Comparison of ENCODE assay signal across 20 cellular contexts in genomic region chr7:124843336-124843735, GRCh38.
DNase-seq lines count a peak whose midpoint lies in the region; ATAC-seq, FAIRE-seq and TF ChIP-seq lines count a peak whose summit lies in the region.
"Had no signal": no experiment of that assay in that cellular context is flagged by ENCODE, and none has a peak within 500 bp of the region (broad histone marks: within the 10 kb centered on the region; RNA-seq: fewer than 3 reads in every experiment).

No MANE protein-coding gene starts in this region.

- POLR2A ChIA-PET in endothelial cell of umbilical vein (lab: Charles Lee): no interaction called here

- H3K4me3 ChIP-seq in endothelial cell of umbilical vein (replicated peaks in 1 of 3; ENCODE audit: insufficient read depth in 1 of 3, low read depth in 1 of 3, low read length in 3 of 3) (no peak overlapping the region), right atrium auricular region (no peak overlapping the region), lower leg skin (ENCODE audit: low read depth, poor library complexity, severe bottlenecking) (no peak overlapping the region)
- H3K4me3 ChIP-seq: GM23248, MG63 had no signal

- dilution Hi-C loops in endothelial cell of umbilical vein (cut with MboI; ENCODE audit: extremely low pct_ligation_motif_present, low sequenced_read_pairs): no loop called here

- H3K79me2 ChIP-seq in endothelial cell of umbilical vein (ENCODE audit: control insufficient read depth, insufficient read depth, low read length): no peaks in the 10 kb centered on the region

- no peak for FAIRE-seq in endothelial cell of umbilical vein (lab: Jason Lieb, UNC)
- FAIRE-seq: D721Med, G401.6 had no signal

- ATAC-seq in HG02610 (IDR thresholded peaks at IDR 0.05; ENCODE audit: unreplicated experiment): no peak

- peak overlapping the region; percentile 21 for H3K4me2 ChIP-seq in endothelial cell of umbilical vein (ENCODE audit: insufficient read depth, low read length)

- H3K36me3 ChIP-seq in endothelial cell of umbilical vein (ENCODE audit: control insufficient read depth in 2 of 2, extremely low read depth in 1 of 2, insufficient read depth in 2 of 2, low read length in 2 of 2): peaks cover 0 to 4% of the 10 kb centered on the region in 2 experiments
- H3K36me3 ChIP-seq in right atrium auricular region: peaks cover 11% of the 10 kb centered on the region
- H3K36me3 ChIP-seq: MG63 had no signal

- TF ChIP-seq POLR2A in endothelial cell of umbilical vein (IDR thresholded peaks at IDR 0.05; ENCODE audit: low read depth, low read length) (no peak), lower leg skin (IDR thresholded peaks at IDR 0.05) (no peak)

- CTCF ChIA-PET in endothelial cell of umbilical vein (lab: Charles Lee): interaction anchor here (0.9 to 5.8 kb wide), 4 partner anchors 10 to 742 kb away, joined by 4 to 41 read pairs (median 6); no protein-coding TSS in a partner anchor

- H3K9me1 ChIP-seq in endothelial cell of umbilical vein (replicated peaks; ENCODE audit: control insufficient read depth, extremely low read depth, insufficient read depth, low read length): no peaks in the 10 kb centered on the region

- TF ChIP-seq CTCF in endothelial cell of umbilical vein (IDR thresholded peaks at IDR 0.05; ENCODE audit: extremely low read depth in 1 of 2, insufficient read depth in 1 of 2, low read depth in 1 of 2, low read length in 2 of 2) (no peak), right atrium auricular region (IDR thresholded peaks at IDR 0.05) (no peak), lower leg skin (IDR thresholded peaks at IDR 0.05) (no peak)

- H4K20me1 ChIP-seq in endothelial cell of umbilical vein (replicated peaks; ENCODE audit: control insufficient read depth, extremely low read depth, insufficient read depth, low read length): no peaks in the 10 kb centered on the region

- DNase-seq in GDM1 (lab: John Stamatoyannopoulos, UW) (peak; percentile 27), KBM-7 (peak; percentile 77), OCI-M1 (lab: John Stamatoyannopoulos, UW) (peak; percentile 35), endothelial cell of umbilical vein (ENCODE audit: low read depth, low spot score) (peak; percentile 56), NCI-H187 treated with DMSO at 0.1 percent for 48 hours (lab: John Stamatoyannopoulos, UW) (no peak), right atrium auricular region (ENCODE audit: low spot score) (no peak), lower leg skin (ENCODE audit: low spot score in 2 of 2) (no peak)
- DNase-seq: ACHN; BE2C; CD4-positive, alpha-beta memory T cell; DMS79 treated with DMSO at 0.1 percent for 48 hours; GM23248; KG1; MG63; NCI-H1417 treated with DMSO at 0.1 percent for 48 hours; NCI-H2029 treated with DMSO at 0.1 percent for 48 hours; NCI-H510A treated with DMSO at 0.1 percent for 48 hours had no signal

- H3K4me1 ChIP-seq in endothelial cell of umbilical vein (ENCODE audit: control insufficient read depth, extremely low read depth, insufficient read depth, low read length) (peaks cover 17% of the 10 kb centered on the region), right atrium auricular region (no peaks in the 10 kb centered on the region)
- H3K4me1 ChIP-seq: BE2C had no signal

- H2AFZ ChIP-seq in endothelial cell of umbilical vein (ENCODE audit: low read depth, low read length): no peak overlapping the region
- H2AFZ ChIP-seq: GM23248 had no signal

- H3K27me3 ChIP-seq in endothelial cell of umbilical vein (ENCODE audit: control insufficient read depth in 2 of 2, insufficient read depth in 2 of 2, low read length in 2 of 2) (no peaks in the 10 kb centered on the region), right atrium auricular region (no peaks in the 10 kb centered on the region)
- H3K27me3 ChIP-seq: BE2C, MG63 had no signal

- H3K9me3 ChIP-seq in endothelial cell of umbilical vein (replicated peaks; ENCODE audit: control insufficient read depth, insufficient read depth, low read length): no peaks in the 10 kb centered on the region
- H3K9me3 ChIP-seq in right atrium auricular region: no peaks in the 10 kb centered on the region
- H3K9me3 ChIP-seq: BE2C, MG63 had no signal

- in situ Hi-C loops in KBM-7 (cut with MboI; ENCODE audit: low pct_unique_long_range_greater_than_20kb, low sequenced_read_pairs): no loop called here

- BruUV-seq in endothelial cell of umbilical vein (replicated peaks; lab: Mats Ljungman, UMichigan): no TSS peak

- intact Hi-C loops in endothelial cell of umbilical vein (cut with micrococcal nuclease): loop anchor here (5.0 to 10.0 kb wide), 4 partner anchors 56 to 969 kb away; no protein-coding TSS in a partner anchor
- intact Hi-C loops in lower leg skin (cut with DNase I; ENCODE audit: low total_unique reads): no loop called here

- H3K27ac ChIP-seq in endothelial cell of umbilical vein (ENCODE audit: insufficient read depth, low read depth, low read length): peak overlapping the region; percentile 32
- no peak overlapping the region for H3K27ac ChIP-seq in right atrium auricular region
- H3K27ac ChIP-seq: GM23248 had no signal

- no peak overlapping the region for H3K9ac ChIP-seq in endothelial cell of umbilical vein (replicated peaks; ENCODE audit: extremely low read depth, insufficient read depth, low read length)
- H3K9ac ChIP-seq: GM23248 had no signal

TF ChIP-seq in endothelial cell of umbilical vein, 7 proteins besides CTCF, POLR2A, EP300 and RAD21:
- TF ChIP-seq FOS (IDR thresholded peaks at IDR 0.05; ENCODE audit: borderline replicate concordance, insufficient read depth, low read length): peak; percentile 31
- no peak for TF ChIP-seq POLR2AphosphoS5 (IDR thresholded peaks at IDR 0.05; ENCODE audit: insufficient read depth, low read depth, low read length)

Comparison
In these comparisons a context has a peak if more than half of its experiments do, and no peak if none do; other contexts are left out.
1. DNase-seq: peak in GDM1 (single experiment), KBM-7 (single experiment), OCI-M1 (single experiment) and endothelial cell of umbilical vein (single experiment); none in NCI-H187 treated with DMSO at 0.1 percent for 48 hours (single experiment), right atrium auricular region (single experiment) and lower leg skin (0 of 2).